In the genomic region with DNA sequence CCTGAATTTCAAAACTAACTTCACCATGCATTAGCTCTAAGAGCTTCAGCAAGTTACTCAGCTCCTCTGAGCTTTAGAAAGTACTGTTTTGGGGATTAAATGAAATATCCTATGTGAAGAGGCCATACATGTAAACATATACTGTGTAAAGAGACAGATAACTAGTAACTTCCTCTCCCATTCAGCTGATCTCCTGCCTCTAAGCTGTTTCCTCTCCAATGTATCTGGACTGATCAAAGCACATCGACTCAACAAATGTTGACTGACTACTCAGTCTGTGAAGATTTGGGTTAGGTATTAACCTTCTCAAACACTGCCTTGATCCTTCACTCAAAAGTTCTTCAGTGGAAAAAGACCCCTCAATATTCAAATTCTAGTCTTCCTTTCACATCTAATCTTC, we compare ENCODE assay signal across 1 cellular context.
TF ChIP-seq lines count a peak whose summit lies in the region.

No MANE protein-coding gene starts in this region.

TF ChIP-seq in HepG2, 621 proteins besides CTCF, POLR2A, EP300 and RAD21 (continued from another document and continues in another):
- TF ChIP-seq, protein P1, sequence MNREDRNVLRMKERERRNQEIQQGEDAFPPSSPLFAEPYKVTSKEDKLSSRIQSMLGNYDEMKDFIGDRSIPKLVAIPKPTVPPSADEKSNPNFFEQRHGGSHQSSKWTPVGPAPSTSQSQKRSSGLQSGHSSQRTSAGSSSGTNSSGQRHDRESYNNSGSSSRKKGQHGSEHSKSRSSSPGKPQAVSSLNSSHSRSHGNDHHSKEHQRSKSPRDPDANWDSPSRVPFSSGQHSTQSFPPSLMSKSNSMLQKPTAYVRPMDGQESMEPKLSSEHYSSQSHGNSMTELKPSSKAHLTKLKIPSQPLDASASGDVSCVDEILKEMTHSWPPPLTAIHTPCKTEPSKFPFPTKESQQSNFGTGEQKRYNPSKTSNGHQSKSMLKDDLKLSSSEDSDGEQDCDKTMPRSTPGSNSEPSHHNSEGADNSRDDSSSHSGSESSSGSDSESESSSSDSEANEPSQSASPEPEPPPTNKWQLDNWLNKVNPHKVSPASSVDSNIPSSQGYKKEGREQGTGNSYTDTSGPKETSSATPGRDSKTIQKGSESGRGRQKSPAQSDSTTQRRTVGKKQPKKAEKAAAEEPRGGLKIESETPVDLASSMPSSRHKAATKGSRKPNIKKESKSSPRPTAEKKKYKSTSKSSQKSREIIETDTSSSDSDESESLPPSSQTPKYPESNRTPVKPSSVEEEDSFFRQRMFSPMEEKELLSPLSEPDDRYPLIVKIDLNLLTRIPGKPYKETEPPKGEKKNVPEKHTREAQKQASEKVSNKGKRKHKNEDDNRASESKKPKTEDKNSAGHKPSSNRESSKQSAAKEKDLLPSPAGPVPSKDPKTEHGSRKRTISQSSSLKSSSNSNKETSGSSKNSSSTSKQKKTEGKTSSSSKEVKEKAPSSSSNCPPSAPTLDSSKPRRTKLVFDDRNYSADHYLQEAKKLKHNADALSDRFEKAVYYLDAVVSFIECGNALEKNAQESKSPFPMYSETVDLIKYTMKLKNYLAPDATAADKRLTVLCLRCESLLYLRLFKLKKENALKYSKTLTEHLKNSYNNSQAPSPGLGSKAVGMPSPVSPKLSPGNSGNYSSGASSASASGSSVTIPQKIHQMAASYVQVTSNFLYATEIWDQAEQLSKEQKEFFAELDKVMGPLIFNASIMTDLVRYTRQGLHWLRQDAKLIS (CRISPR knock-in tag; IDR thresholded peaks at IDR 0.05), result no peak
- no peak for TF ChIP-seq ERF (CRISPR knock-in tag; IDR thresholded peaks at IDR 0.05)
- TF ChIP-seq, protein P2, sequence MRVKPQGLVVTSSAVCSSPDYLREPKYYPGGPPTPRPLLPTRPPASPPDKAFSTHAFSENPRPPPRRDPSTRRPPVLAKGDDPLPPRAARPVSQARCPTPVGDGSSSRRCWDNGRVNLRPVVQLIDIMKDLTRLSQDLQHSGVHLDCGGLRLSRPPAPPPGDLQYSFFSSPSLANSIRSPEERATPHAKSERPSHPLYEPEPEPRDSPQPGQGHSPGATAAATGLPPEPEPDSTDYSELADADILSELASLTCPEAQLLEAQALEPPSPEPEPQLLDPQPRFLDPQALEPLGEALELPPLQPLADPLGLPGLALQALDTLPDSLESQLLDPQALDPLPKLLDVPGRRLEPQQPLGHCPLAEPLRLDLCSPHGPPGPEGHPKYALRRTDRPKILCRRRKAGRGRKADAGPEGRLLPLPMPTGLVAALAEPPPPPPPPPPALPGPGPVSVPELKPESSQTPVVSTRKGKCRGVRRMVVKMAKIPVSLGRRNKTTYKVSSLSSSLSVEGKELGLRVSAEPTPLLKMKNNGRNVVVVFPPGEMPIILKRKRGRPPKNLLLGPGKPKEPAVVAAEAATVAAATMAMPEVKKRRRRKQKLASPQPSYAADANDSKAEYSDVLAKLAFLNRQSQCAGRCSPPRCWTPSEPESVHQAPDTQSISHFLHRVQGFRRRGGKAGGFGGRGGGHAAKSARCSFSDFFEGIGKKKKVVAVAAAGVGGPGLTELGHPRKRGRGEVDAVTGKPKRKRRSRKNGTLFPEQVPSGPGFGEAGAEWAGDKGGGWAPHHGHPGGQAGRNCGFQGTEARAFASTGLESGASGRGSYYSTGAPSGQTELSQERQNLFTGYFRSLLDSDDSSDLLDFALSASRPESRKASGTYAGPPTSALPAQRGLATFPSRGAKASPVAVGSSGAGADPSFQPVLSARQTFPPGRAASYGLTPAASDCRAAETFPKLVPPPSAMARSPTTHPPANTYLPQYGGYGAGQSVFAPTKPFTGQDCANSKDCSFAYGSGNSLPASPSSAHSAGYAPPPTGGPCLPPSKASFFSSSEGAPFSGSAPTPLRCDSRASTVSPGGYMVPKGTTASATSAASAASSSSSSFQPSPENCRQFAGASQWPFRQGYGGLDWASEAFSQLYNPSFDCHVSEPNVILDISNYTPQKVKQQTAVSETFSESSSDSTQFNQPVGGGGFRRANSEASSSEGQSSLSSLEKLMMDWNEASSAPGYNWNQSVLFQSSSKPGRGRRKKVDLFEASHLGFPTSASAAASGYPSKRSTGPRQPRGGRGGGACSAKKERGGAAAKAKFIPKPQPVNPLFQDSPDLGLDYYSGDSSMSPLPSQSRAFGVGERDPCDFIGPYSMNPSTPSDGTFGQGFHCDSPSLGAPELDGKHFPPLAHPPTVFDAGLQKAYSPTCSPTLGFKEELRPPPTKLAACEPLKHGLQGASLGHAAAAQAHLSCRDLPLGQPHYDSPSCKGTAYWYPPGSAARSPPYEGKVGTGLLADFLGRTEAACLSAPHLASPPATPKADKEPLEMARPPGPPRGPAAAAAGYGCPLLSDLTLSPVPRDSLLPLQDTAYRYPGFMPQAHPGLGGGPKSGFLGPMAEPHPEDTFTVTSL (CRISPR knock-in tag; IDR thresholded peaks at IDR 0.05; ENCODE audit: borderline replicate concordance), result peak; percentile 88
- no peak for TF ChIP-seq ZNF264 (CRISPR knock-in tag; IDR thresholded peaks at IDR 0.05)
- TF ChIP-seq, protein P3, sequence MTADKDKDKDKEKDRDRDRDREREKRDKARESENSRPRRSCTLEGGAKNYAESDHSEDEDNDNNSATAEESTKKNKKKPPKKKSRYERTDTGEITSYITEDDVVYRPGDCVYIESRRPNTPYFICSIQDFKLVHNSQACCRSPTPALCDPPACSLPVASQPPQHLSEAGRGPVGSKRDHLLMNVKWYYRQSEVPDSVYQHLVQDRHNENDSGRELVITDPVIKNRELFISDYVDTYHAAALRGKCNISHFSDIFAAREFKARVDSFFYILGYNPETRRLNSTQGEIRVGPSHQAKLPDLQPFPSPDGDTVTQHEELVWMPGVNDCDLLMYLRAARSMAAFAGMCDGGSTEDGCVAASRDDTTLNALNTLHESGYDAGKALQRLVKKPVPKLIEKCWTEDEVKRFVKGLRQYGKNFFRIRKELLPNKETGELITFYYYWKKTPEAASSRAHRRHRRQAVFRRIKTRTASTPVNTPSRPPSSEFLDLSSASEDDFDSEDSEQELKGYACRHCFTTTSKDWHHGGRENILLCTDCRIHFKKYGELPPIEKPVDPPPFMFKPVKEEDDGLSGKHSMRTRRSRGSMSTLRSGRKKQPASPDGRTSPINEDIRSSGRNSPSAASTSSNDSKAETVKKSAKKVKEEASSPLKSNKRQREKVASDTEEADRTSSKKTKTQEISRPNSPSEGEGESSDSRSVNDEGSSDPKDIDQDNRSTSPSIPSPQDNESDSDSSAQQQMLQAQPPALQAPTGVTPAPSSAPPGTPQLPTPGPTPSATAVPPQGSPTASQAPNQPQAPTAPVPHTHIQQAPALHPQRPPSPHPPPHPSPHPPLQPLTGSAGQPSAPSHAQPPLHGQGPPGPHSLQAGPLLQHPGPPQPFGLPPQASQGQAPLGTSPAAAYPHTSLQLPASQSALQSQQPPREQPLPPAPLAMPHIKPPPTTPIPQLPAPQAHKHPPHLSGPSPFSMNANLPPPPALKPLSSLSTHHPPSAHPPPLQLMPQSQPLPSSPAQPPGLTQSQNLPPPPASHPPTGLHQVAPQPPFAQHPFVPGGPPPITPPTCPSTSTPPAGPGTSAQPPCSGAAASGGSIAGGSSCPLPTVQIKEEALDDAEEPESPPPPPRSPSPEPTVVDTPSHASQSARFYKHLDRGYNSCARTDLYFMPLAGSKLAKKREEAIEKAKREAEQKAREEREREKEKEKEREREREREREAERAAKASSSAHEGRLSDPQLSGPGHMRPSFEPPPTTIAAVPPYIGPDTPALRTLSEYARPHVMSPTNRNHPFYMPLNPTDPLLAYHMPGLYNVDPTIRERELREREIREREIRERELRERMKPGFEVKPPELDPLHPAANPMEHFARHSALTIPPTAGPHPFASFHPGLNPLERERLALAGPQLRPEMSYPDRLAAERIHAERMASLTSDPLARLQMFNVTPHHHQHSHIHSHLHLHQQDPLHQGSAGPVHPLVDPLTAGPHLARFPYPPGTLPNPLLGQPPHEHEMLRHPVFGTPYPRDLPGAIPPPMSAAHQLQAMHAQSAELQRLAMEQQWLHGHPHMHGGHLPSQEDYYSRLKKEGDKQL (CRISPR knock-in tag; IDR thresholded peaks at IDR 0.05; ENCODE audit: low read depth), result peak; percentile 60; the same call in 1 of the 2 replicates
- TF ChIP-seq SP4 (CRISPR knock-in tag; IDR thresholded peaks at IDR 0.05), result no peak
- no peak for TF ChIP-seq FIP1L1 (IDR thresholded peaks at IDR 0.05; ENCODE audit: borderline replicate concordance, insufficient read depth, low read depth, low read length)
- TF ChIP-seq, protein P4, sequence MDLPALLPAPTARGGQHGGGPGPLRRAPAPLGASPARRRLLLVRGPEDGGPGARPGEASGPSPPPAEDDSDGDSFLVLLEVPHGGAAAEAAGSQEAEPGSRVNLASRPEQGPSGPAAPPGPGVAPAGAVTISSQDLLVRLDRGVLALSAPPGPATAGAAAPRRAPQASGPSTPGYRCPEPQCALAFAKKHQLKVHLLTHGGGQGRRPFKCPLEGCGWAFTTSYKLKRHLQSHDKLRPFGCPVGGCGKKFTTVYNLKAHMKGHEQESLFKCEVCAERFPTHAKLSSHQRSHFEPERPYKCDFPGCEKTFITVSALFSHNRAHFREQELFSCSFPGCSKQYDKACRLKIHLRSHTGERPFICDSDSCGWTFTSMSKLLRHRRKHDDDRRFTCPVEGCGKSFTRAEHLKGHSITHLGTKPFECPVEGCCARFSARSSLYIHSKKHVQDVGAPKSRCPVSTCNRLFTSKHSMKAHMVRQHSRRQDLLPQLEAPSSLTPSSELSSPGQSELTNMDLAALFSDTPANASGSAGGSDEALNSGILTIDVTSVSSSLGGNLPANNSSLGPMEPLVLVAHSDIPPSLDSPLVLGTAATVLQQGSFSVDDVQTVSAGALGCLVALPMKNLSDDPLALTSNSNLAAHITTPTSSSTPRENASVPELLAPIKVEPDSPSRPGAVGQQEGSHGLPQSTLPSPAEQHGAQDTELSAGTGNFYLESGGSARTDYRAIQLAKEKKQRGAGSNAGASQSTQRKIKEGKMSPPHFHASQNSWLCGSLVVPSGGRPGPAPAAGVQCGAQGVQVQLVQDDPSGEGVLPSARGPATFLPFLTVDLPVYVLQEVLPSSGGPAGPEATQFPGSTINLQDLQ (CRISPR knock-in tag; IDR thresholded peaks at IDR 0.05), result no peak
- TF ChIP-seq ZNF367 (CRISPR knock-in tag; IDR thresholded peaks at IDR 0.05; ENCODE audit: borderline replicate concordance), result no peak
- TF ChIP-seq XBP1 (CRISPR knock-in tag; IDR thresholded peaks at IDR 0.05), result no peak
- TF ChIP-seq ZSCAN25 (CRISPR knock-in tag; IDR thresholded peaks at IDR 0.05), result no peak
- TF ChIP-seq, protein P5, sequence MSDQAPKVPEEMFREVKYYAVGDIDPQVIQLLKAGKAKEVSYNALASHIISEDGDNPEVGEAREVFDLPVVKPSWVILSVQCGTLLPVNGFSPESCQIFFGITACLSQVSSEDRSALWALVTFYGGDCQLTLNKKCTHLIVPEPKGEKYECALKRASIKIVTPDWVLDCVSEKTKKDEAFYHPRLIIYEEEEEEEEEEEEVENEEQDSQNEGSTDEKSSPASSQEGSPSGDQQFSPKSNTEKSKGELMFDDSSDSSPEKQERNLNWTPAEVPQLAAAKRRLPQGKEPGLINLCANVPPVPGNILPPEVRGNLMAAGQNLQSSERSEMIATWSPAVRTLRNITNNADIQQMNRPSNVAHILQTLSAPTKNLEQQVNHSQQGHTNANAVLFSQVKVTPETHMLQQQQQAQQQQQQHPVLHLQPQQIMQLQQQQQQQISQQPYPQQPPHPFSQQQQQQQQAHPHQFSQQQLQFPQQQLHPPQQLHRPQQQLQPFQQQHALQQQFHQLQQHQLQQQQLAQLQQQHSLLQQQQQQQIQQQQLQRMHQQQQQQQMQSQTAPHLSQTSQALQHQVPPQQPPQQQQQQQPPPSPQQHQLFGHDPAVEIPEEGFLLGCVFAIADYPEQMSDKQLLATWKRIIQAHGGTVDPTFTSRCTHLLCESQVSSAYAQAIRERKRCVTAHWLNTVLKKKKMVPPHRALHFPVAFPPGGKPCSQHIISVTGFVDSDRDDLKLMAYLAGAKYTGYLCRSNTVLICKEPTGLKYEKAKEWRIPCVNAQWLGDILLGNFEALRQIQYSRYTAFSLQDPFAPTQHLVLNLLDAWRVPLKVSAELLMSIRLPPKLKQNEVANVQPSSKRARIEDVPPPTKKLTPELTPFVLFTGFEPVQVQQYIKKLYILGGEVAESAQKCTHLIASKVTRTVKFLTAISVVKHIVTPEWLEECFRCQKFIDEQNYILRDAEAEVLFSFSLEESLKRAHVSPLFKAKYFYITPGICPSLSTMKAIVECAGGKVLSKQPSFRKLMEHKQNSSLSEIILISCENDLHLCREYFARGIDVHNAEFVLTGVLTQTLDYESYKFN (CRISPR knock-in tag; conservative IDR thresholded peaks at IDR 0.05), result peak; percentile 67
- no peak for TF ChIP-seq CC2D1A (CRISPR knock-in tag; IDR thresholded peaks at IDR 0.05)
- TF ChIP-seq ZBTB42 (CRISPR knock-in tag; IDR thresholded peaks at IDR 0.05), result no peak
- no peak for TF ChIP-seq CEBPG (CRISPR knock-in tag; IDR thresholded peaks at IDR 0.05)
- TF ChIP-seq ZNF790 (CRISPR knock-in tag; IDR thresholded peaks at IDR 0.05; ENCODE audit: borderline replicate concordance), result no peak
- TF ChIP-seq SSRP1 (CRISPR knock-in tag; IDR thresholded peaks at IDR 0.05), result no peak
- TF ChIP-seq BCL6 (CRISPR knock-in tag; IDR thresholded peaks at IDR 0.05), result 0 out of 2 replicates have a peak, but pooled peaks have one; percentile 14
- TF ChIP-seq, protein P6, sequence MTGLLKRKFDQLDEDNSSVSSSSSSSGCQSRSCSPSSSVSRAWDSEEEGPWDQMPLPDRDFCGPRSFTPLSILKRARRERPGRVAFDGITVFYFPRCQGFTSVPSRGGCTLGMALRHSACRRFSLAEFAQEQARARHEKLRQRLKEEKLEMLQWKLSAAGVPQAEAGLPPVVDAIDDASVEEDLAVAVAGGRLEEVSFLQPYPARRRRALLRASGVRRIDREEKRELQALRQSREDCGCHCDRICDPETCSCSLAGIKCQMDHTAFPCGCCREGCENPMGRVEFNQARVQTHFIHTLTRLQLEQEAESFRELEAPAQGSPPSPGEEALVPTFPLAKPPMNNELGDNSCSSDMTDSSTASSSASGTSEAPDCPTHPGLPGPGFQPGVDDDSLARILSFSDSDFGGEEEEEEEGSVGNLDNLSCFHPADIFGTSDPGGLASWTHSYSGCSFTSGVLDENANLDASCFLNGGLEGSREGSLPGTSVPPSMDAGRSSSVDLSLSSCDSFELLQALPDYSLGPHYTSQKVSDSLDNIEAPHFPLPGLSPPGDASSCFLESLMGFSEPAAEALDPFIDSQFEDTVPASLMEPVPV (CRISPR knock-in tag; IDR thresholded peaks at IDR 0.05), result no peak
- TF ChIP-seq, protein P7, sequence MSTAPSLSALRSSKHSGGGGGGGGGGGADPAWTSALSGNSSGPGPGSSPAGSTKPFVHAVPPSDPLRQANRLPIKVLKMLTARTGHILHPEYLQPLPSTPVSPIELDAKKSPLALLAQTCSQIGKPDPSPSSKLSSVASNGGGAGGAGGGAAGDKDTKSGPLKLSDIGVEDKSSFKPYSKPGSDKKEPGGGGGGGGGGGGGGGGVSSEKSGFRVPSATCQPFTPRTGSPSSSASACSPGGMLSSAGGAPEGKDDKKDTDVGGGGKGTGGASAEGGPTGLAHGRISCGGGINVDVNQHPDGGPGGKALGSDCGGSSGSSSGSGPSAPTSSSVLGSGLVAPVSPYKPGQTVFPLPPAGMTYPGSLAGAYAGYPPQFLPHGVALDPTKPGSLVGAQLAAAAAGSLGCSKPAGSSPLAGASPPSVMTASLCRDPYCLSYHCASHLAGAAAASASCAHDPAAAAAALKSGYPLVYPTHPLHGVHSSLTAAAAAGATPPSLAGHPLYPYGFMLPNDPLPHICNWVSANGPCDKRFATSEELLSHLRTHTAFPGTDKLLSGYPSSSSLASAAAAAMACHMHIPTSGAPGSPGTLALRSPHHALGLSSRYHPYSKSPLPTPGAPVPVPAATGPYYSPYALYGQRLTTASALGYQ (CRISPR knock-in tag; IDR thresholded peaks at IDR 0.05), result peak; percentile 63; the same call in 1 of the 2 replicates
- no peak for TF ChIP-seq ZNF75D (CRISPR knock-in tag; IDR thresholded peaks at IDR 0.05; ENCODE audit: borderline replicate concordance)
- TF ChIP-seq ZSCAN9 (CRISPR knock-in tag; IDR thresholded peaks at IDR 0.05; ENCODE audit: borderline replicate concordance), result no peak
- no peak for TF ChIP-seq KMT2A (CRISPR knock-in tag; IDR thresholded peaks at IDR 0.05)
- TF ChIP-seq PCBP1 (IDR thresholded peaks at IDR 0.05; ENCODE audit: borderline replicate concordance, low read depth, low read length), result no peak
- TF ChIP-seq JUNB (CRISPR knock-in tag; IDR thresholded peaks at IDR 0.05; ENCODE audit: borderline replicate concordance), result no peak
- 0 out of 2 replicates have a peak, but pooled peaks have one; percentile 44 for TF ChIP-seq SOX5 (CRISPR knock-in tag; IDR thresholded peaks at IDR 0.05; ENCODE audit: borderline replicate concordance)
- TF ChIP-seq ZNF841 (CRISPR knock-in tag; IDR thresholded peaks at IDR 0.05; ENCODE audit: borderline replicate concordance), result no peak
